ENCODE assay signal across 8 cellular contexts in the genomic region with DNA sequence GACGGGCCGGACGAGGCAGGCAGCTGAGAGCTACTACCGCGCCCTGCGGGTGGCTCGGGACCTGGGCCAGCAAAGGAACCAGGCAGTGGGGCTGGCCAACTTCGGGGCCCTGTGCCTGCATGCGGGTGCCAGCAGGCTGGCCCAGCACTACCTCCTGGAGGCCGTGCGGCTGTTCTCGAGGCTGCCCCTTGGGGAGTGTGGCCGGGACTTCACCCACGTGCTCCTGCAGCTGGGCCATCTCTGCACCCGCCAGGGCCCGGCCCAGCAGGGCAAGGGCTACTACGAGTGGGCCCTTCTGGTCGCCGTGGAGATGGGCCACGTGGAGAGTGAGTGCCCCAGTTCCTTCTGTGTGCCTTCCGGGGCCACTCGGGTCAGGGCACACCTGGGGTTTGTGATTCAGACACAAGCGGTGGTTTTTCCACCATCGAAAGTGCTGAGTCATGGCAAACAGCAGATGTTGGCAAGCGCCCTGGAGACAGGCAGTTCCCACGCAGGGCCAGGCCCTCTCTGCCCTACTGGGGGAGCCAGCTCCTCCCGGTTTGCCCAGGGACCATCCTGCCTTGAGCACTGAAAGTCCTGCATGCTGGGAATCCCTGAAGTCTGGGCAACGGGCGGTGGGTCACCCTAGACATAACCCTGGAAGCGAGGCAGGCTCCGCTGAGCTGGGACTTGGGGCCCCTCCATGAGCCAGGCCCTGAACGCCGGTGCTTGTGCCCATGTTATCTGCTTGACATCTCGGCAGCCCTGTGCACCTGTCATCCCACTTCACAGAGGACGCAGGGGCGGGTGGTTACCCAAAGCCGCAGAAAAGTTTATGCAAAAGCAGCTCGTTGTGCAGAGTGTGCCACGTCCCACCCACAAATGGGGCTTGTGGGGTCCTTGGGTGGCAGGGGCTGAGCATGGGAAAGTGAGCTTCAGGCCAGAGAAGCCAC. TPM values are rescaled to one million over a fixed set of nuclear protein-coding genes. Genes with fewer than 3 reads are reported as not detected.
A peak's percentile ranks its signal among the peaks of the same experiment; 100 is the strongest.
DNase-seq lines count a peak whose midpoint lies in the region; ATAC-seq and TF ChIP-seq lines count a peak whose summit lies in the region.
"Had no signal": no experiment of that assay in that cellular context is flagged by ENCODE, and none has a peak within 500 bp of the region (broad histone marks: within the 10 kb centered on the region; RNA-seq: fewer than 3 reads in every experiment).

No MANE protein-coding gene starts in this region.

- TF ChIP-seq EP300 in gastroesophageal sphincter (IDR thresholded peaks at IDR 0.05): no peak

- DNase-seq in OCI-LY7 (ENCODE audit: low spot score): peak; percentile 69
- DNase-seq in progenitor cell of endocrine pancreas (ENCODE audit: low spot score, unreplicated experiment): no peak

- H3K4me1 ChIP-seq in OCI-LY7 (ENCODE audit: insufficient read depth, low read length, poor library complexity, severe bottlenecking): peaks cover 19% of the 10 kb centered on the region
- peaks cover 0 to 17% (median 10%) of the 10 kb centered on the region in 3 donors for H3K4me1 ChIP-seq in gastroesophageal sphincter

- peaks cover 12% of the 10 kb centered on the region for H3K4me1 Mint-ChIP-seq in activated T-helper 17 cell treated with anti-CD3 and anti-CD28 coated beads, Interleukin-2, amount 50 U/mL, for 72 hours
- H3K4me1 Mint-ChIP-seq in progenitor cell of endocrine pancreas (ENCODE audit: low read depth): peaks cover 18% of the 10 kb centered on the region

- H3K9me3 Mint-ChIP-seq in activated T-helper 17 cell treated with anti-CD3 and anti-CD28 coated beads, Interleukin-2, amount 50 U/mL, for 72 hours: no peaks in the 10 kb centered on the region
- H3K9me3 Mint-ChIP-seq in progenitor cell of endocrine pancreas (ENCODE audit: low read depth): no peaks in the 10 kb centered on the region

- H3K27ac ChIP-seq in OCI-LY7 (ENCODE audit: low read depth, low read length, poor library complexity, severe bottlenecking) (peak overlapping the region; percentile 4), gastroesophageal sphincter (peak overlapping the region in 1 of 4 donors; percentile 28), skin epidermis (peak overlapping the region in 12 of 21 experiments; percentile 1 to 61 (median 35))
- H3K27ac ChIP-seq: neutrophil had no signal

- intact Hi-C loops in OCI-LY7 (cut with micrococcal nuclease; ENCODE audit: unreplicated experiment): no loop called here

- no peak for TF ChIP-seq CTCF in OCI-LY7 (conservative IDR thresholded peaks at IDR 0.05; ENCODE audit: low read length)
- no peak for TF ChIP-seq CTCF in gastroesophageal sphincter (IDR thresholded peaks at IDR 0.05)
- no peak for TF ChIP-seq CTCF in progenitor cell of endocrine pancreas (IDR thresholded peaks at IDR 0.05; ENCODE audit: unreplicated experiment)

- H4K20me1 ChIP-seq in OCI-LY7 (ENCODE audit: insufficient read depth, low read length): no peaks in the 10 kb centered on the region

- H3K4me3 ChIP-seq in OCI-LY7 (ENCODE audit: low read depth, low read length, poor library complexity, severe bottlenecking) (peak overlapping the region; percentile 15), gastroesophageal sphincter (no peak overlapping the region), skin epidermis (no peak overlapping the region)

- H3K4me2 ChIP-seq in OCI-LY7 (ENCODE audit: low read length): peak overlapping the region; percentile 53

- 40 to 100% methylated on average over 1 to 2 of the region's 39 CpGs for WGBS in gastroesophageal sphincter (ENCODE audit: low coverage in 1 of 2), 2 donors

- no peak for TF ChIP-seq POLR2A in gastroesophageal sphincter (IDR thresholded peaks at IDR 0.05)

- no peaks in the 10 kb centered on the region for H3K27me3 Mint-ChIP-seq in activated T-helper 17 cell treated with anti-CD3 and anti-CD28 coated beads, Interleukin-2, amount 50 U/mL, for 72 hours
- no peaks in the 10 kb centered on the region for H3K27me3 Mint-ChIP-seq in progenitor cell of endocrine pancreas

- no TSS peak for BruUV-seq in OCI-LY7 (replicated peaks; lab: Mats Ljungman, UMichigan)

- H3K4me3 Mint-ChIP-seq in activated T-helper 17 cell treated with anti-CD3 and anti-CD28 coated beads, Interleukin-2, amount 50 U/mL, for 72 hours: peak overlapping the region; percentile 50
- H3K4me3 Mint-ChIP-seq in progenitor cell of endocrine pancreas (ENCODE audit: low read depth): no peak overlapping the region

- peak; percentile 77 for ATAC-seq in GM18868 (IDR thresholded peaks at IDR 0.05; ENCODE audit: unreplicated experiment)
- ATAC-seq in HG02973 (IDR thresholded peaks at IDR 0.05; ENCODE audit: unreplicated experiment): peak; percentile 70
- peak; percentile 95 for ATAC-seq in activated T-helper 17 cell treated with anti-CD3 and anti-CD28 coated beads, Interleukin-2, amount 50 U/mL, for 72 hours (replicated peaks)
- peak; percentile 57 for ATAC-seq in gastroesophageal sphincter

- POLR2A ChIA-PET in OCI-LY7 (lab: Charles Lee): no interaction called here

- H3K9me3 ChIP-seq in OCI-LY7 (ENCODE audit: low read length): no peaks in the 10 kb centered on the region
- no peaks in the 10 kb centered on the region for H3K9me3 ChIP-seq in gastroesophageal sphincter
- H3K9me3 ChIP-seq: neutrophil had no signal

- H3K79me2 ChIP-seq in OCI-LY7 (ENCODE audit: insufficient read depth, low read depth, low read length): no peaks in the 10 kb centered on the region

- peaks cover 17% of the 10 kb centered on the region for H3K36me3 Mint-ChIP-seq in activated T-helper 17 cell treated with anti-CD3 and anti-CD28 coated beads, Interleukin-2, amount 50 U/mL, for 72 hours (ENCODE audit: low read depth)
- H3K36me3 Mint-ChIP-seq in progenitor cell of endocrine pancreas (ENCODE audit: insufficient read depth): no peaks in the 10 kb centered on the region

- CTCF ChIA-PET in OCI-LY7 (lab: Charles Lee; ENCODE audit: unreplicated experiment): interaction anchor here (0.8 kb wide), 1 partner anchor 52 kb away, joined by 3 read pairs; no protein-coding TSS in a partner anchor

- H3K36me3 ChIP-seq in OCI-LY7 (ENCODE audit: insufficient read depth, low read length): no peaks in the 10 kb centered on the region
- peaks cover 0 to 17% of the 10 kb centered on the region in 2 donors for H3K36me3 ChIP-seq in gastroesophageal sphincter
- H3K36me3 ChIP-seq: neutrophil had no signal

- peak overlapping the region; percentile 78 for H3K27ac Mint-ChIP-seq in activated T-helper 17 cell treated with anti-CD3 and anti-CD28 coated beads, Interleukin-2, amount 50 U/mL, for 72 hours
- H3K27ac Mint-ChIP-seq in progenitor cell of endocrine pancreas: no peak overlapping the region

- H3K9me2 ChIP-seq in OCI-LY7 (ENCODE audit: insufficient read depth, low read length): no peaks in the 10 kb centered on the region

- peak overlapping the region; percentile 23; the same call in 1 of the 2 replicates for H2AFZ ChIP-seq in OCI-LY7 (ENCODE audit: low read length)

- H3K27me3 ChIP-seq in gastroesophageal sphincter: no peaks in the 10 kb centered on the region

RNA-seq across cellular contexts. Expression of a gene that starts 29.5 kb away (rescaled TPM):
- total RNA-seq in OCI-LY7 (2014; rRNA removed; shearing (Covaris generic)): 15.3 and 17.5 TPM in 2 replicates
- total RNA-seq in OCI-LY7 (2022): 27.3 and 42.4 TPM in 2 replicates
- 10 to 100 TPM; 23.1 to 37.4 TPM for total RNA-seq in activated T-helper 17 cell treated with anti-CD3 and anti-CD28 coated beads, Interleukin-2, amount 50 U/mL, for 72 hours
- total RNA-seq in gastroesophageal sphincter: 10 to 100 TPM in 3 of 4 donors, 1 to 10 TPM in 1; 9.6 to 12.9 (median 12.6) TPM
- total RNA-seq in progenitor cell of endocrine pancreas: 11.2 and 12.5 TPM in 2 replicates

RNA-seq across cellular contexts. Expression of a gene that starts 41.0 kb away (rescaled TPM):
- total RNA-seq in OCI-LY7 (2014; rRNA removed; shearing (Covaris generic)): not detected in 2 replicates
- total RNA-seq in OCI-LY7 (2022) (not detected in 2 replicates), gastroesophageal sphincter (10 to 100 TPM; 30.2 to 80.5 (median 59.9) TPM), progenitor cell of endocrine pancreas (0.69 and 0.86 TPM in 2 replicates)
- total RNA-seq in activated T-helper 17 cell treated with anti-CD3 and anti-CD28 coated beads, Interleukin-2, amount 50 U/mL, for 72 hours: not detected

Comparison
In these comparisons a context has a peak if more than half of its experiments do, and no peak if none do; other contexts are left out.
1. RNA of a gene that starts 41.0 kb away (total RNA-seq): 30.2 to 80.5 TPM in gastroesophageal sphincter; 0.69 to 0.86 TPM in progenitor cell of endocrine pancreas, not detected in activated T-helper 17 cell treated with anti-CD3 and anti-CD28 coated beads, Interleukin-2, amount 50 U/mL, for 72 hours and not detected in OCI-LY7; every median in the first group is over 10 times any median in the second.
2. Peak in every context shown above with its lines, with median percentiles within 50 percentile points of each other: ATAC-seq.